Comparison of ENCODE assay signal across 9 cellular contexts in genomic region chr11:34154059-34154875, GRCh38. TPM values are rescaled to one million over a fixed set of nuclear protein-coding genes. Genes with fewer than 3 reads are reported as not detected.
A peak's percentile ranks its signal among the peaks of the same experiment; 100 is the strongest.
DNase-seq lines count a peak whose midpoint lies in the region; ATAC-seq and TF ChIP-seq lines count a peak whose summit lies in the region.
"Had no signal": no experiment of that assay in that cellular context is flagged by ENCODE, and none has a peak within 500 bp of the region (broad histone marks: within the 10 kb centered on the region; RNA-seq: fewer than 3 reads in every experiment).

No MANE protein-coding gene starts in this region.

- H3K4me1 ChIP-seq in osteoblast (ENCODE audit: insufficient read depth, low read length) = no peaks in the 10 kb centered on the region

- H3K79me2 ChIP-seq in osteoblast (ENCODE audit: insufficient read depth, low read length) = no peaks in the 10 kb centered on the region

- peaks cover 11% of the 10 kb centered on the region for H4K20me1 ChIP-seq in osteoblast (ENCODE audit: insufficient read depth, low read length)

- H3K27me3 ChIP-seq in osteoblast (ENCODE audit: insufficient read depth, low read length) = no peaks in the 10 kb centered on the region

- peak; percentile 44 for DNase-seq in NOMO-1 treated with dmso at 0.1 percent for 144 hours (lab: John Stamatoyannopoulos, UW; ENCODE audit: unreplicated experiment)
- peak; percentile 83 for DNase-seq in osteoblast (ENCODE audit: insufficient read length, low spot score, missing footprints)
- no peak for DNase-seq in activated gamma-delta T cell treated with Interleukin-2 at 50 U/mL for 16 hours
- DNase-seq in effector CD8-positive, alpha-beta T cell (lab: John Stamatoyannopoulos, UW) = no peak
- DNase-seq in middle frontal gyrus (ENCODE audit: extremely low spot score, low spot score) = no peak
- no peak for DNase-seq in AG20443 (ENCODE audit: low spot score)
- DNase-seq: NCI-H1930 had no signal

- H2AFZ ChIP-seq in osteoblast (ENCODE audit: low read length) = no peak overlapping the region

- TF ChIP-seq CTCF in osteoblast (IDR thresholded peaks at IDR 0.05; ENCODE audit: extremely low read depth, low read depth, low read length) = no peak

- H3K9me3 ChIP-seq in osteoblast (ENCODE audit: low read depth, low read length) = no peaks in the 10 kb centered on the region

- no peak overlapping the region for H3K27ac ChIP-seq in osteoblast (ENCODE audit: low read depth, low read length)

- ATAC-seq in GM18868 (IDR thresholded peaks at IDR 0.05; ENCODE audit: unreplicated experiment) = peak; percentile 77
- peak; percentile 70 for ATAC-seq in HG02623 (IDR thresholded peaks at IDR 0.05; ENCODE audit: unreplicated experiment)

- H3K4me2 ChIP-seq in osteoblast (ENCODE audit: insufficient read depth, low read length) = no peak overlapping the region

- H3K36me3 ChIP-seq in osteoblast (ENCODE audit: insufficient read depth, low read length) = peaks cover 17% of the 10 kb centered on the region

- no peak overlapping the region for H3K4me3 ChIP-seq in osteoblast (ENCODE audit: insufficient read depth, low read length)

RNA-seq across cellular contexts. Expression of gene NAT10, which starts 48.8 kb away (rescaled TPM):
- 19.4 and 20.6 TPM in 2 replicates for total RNA-seq in osteoblast

Comparison
In these comparisons a context has a peak if more than half of its experiments do, and no peak if none do; other contexts are left out.
1. DNase-seq: peak in NOMO-1 treated with dmso at 0.1 percent for 144 hours (single experiment) and osteoblast (single experiment); none in activated gamma-delta T cell treated with Interleukin-2 at 50 U/mL for 16 hours (single experiment), effector CD8-positive, alpha-beta T cell (single experiment), middle frontal gyrus (single experiment) and AG20443 (single experiment).